Comparison of ENCODE assay signal across 4 cellular contexts in genomic region chr17:46888727-46889126, GRCh38.
TF ChIP-seq lines count a peak whose summit lies in the region.

No MANE protein-coding gene starts in this region.

TF ChIP-seq in SK-N-SH treated with all-trans-retinoic acid at 6 μM for 48 hours, 23 proteins besides CTCF, POLR2A, EP300 and RAD21 (continues in another document):
- no peak for TF ChIP-seq GLIS3 (CRISPR knock-in tag; IDR thresholded peaks at IDR 0.05)
- TF ChIP-seq, protein P1, sequence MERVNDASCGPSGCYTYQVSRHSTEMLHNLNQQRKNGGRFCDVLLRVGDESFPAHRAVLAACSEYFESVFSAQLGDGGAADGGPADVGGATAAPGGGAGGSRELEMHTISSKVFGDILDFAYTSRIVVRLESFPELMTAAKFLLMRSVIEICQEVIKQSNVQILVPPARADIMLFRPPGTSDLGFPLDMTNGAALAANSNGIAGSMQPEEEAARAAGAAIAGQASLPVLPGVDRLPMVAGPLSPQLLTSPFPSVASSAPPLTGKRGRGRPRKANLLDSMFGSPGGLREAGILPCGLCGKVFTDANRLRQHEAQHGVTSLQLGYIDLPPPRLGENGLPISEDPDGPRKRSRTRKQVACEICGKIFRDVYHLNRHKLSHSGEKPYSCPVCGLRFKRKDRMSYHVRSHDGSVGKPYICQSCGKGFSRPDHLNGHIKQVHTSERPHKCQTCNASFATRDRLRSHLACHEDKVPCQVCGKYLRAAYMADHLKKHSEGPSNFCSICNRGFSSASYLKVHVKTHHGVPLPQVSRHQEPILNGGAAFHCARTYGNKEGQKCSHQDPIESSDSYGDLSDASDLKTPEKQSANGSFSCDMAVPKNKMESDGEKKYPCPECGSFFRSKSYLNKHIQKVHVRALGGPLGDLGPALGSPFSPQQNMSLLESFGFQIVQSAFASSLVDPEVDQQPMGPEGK (CRISPR knock-in tag; IDR thresholded peaks at IDR 0.05; ENCODE audit: borderline replicate concordance): no peak
- TF ChIP-seq ZNF565 (CRISPR knock-in tag; conservative IDR thresholded peaks at IDR 0.05; ENCODE audit: low read depth): no peak
- no peak for TF ChIP-seq CSRNP3 (CRISPR knock-in tag; IDR thresholded peaks at IDR 0.05)
- TF ChIP-seq ZC3H10 (CRISPR knock-in tag; IDR thresholded peaks at IDR 0.05): no peak
- TF ChIP-seq, protein P2, sequence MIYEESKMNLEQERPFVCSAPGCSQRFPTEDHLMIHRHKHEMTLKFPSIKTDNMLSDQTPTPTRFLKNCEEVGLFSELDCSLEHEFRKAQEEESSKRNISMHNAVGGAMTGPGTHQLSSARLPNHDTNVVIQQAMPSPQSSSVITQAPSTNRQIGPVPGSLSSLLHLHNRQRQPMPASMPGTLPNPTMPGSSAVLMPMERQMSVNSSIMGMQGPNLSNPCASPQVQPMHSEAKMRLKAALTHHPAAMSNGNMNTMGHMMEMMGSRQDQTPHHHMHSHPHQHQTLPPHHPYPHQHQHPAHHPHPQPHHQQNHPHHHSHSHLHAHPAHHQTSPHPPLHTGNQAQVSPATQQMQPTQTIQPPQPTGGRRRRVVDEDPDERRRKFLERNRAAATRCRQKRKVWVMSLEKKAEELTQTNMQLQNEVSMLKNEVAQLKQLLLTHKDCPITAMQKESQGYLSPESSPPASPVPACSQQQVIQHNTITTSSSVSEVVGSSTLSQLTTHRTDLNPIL (CRISPR knock-in tag; IDR thresholded peaks at IDR 0.05; ENCODE audit: low read depth): no peak
- no peak for TF ChIP-seq SNAI2 (CRISPR knock-in tag; IDR thresholded peaks at IDR 0.05)
- TF ChIP-seq ZNF8 (CRISPR knock-in tag; IDR thresholded peaks at IDR 0.05): no peak
- TF ChIP-seq ZFP3 (CRISPR knock-in tag; IDR thresholded peaks at IDR 0.05): no peak
- TF ChIP-seq TOX (CRISPR knock-in tag; IDR thresholded peaks at IDR 0.05; ENCODE audit: borderline replicate concordance): no peak

TF ChIP-seq in SK-N-SH, 30 proteins besides CTCF, POLR2A, EP300 and RAD21 (continues in another document):
- TF ChIP-seq, protein P3, sequence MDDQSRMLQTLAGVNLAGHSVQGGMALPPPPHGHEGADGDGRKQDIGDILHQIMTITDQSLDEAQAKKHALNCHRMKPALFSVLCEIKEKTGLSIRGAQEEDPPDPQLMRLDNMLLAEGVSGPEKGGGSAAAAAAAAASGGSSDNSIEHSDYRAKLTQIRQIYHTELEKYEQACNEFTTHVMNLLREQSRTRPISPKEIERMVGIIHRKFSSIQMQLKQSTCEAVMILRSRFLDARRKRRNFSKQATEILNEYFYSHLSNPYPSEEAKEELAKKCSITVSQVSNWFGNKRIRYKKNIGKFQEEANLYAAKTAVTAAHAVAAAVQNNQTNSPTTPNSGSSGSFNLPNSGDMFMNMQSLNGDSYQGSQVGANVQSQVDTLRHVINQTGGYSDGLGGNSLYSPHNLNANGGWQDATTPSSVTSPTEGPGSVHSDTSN (IDR thresholded peaks at IDR 0.05): no peak
- TF ChIP-seq, protein P4, sequence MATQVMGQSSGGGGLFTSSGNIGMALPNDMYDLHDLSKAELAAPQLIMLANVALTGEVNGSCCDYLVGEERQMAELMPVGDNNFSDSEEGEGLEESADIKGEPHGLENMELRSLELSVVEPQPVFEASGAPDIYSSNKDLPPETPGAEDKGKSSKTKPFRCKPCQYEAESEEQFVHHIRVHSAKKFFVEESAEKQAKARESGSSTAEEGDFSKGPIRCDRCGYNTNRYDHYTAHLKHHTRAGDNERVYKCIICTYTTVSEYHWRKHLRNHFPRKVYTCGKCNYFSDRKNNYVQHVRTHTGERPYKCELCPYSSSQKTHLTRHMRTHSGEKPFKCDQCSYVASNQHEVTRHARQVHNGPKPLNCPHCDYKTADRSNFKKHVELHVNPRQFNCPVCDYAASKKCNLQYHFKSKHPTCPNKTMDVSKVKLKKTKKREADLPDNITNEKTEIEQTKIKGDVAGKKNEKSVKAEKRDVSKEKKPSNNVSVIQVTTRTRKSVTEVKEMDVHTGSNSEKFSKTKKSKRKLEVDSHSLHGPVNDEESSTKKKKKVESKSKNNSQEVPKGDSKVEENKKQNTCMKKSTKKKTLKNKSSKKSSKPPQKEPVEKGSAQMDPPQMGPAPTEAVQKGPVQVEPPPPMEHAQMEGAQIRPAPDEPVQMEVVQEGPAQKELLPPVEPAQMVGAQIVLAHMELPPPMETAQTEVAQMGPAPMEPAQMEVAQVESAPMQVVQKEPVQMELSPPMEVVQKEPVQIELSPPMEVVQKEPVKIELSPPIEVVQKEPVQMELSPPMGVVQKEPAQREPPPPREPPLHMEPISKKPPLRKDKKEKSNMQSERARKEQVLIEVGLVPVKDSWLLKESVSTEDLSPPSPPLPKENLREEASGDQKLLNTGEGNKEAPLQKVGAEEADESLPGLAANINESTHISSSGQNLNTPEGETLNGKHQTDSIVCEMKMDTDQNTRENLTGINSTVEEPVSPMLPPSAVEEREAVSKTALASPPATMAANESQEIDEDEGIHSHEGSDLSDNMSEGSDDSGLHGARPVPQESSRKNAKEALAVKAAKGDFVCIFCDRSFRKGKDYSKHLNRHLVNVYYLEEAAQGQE (IDR thresholded peaks at IDR 0.05; ENCODE audit: low read depth, low read length): no peak
- TF ChIP-seq JUND (IDR thresholded peaks at IDR 0.05) (no peak), RCOR1 (IDR thresholded peaks at IDR 0.05; ENCODE audit: low read length) (no peak), MXI1 (IDR thresholded peaks at IDR 0.05; ENCODE audit: low read depth, low read length) (no peak), TEAD4 (IDR thresholded peaks at IDR 0.05; ENCODE audit: borderline replicate concordance, insufficient read depth) (no peak), GATA2 (CRISPR knock-in tag; IDR thresholded peaks at IDR 0.05) (no peak), SMC3 (IDR thresholded peaks at IDR 0.05; ENCODE audit: low read depth, low read length) (no peak), FOXM1 (IDR thresholded peaks at IDR 0.05; ENCODE audit: low read depth) (no peak), MEF2A (IDR thresholded peaks at IDR 0.05; ENCODE audit: borderline replicate concordance, low read depth) (no peak), ELF1 (IDR thresholded peaks at IDR 0.05) (no peak), SIN3A (IDR thresholded peaks at IDR 0.05; ENCODE audit: borderline replicate concordance, low read depth, low read length) (no peak)
- TF ChIP-seq, protein P5, sequence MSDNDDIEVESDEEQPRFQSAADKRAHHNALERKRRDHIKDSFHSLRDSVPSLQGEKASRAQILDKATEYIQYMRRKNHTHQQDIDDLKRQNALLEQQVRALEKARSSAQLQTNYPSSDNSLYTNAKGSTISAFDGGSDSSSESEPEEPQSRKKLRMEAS (IDR thresholded peaks at IDR 0.05; ENCODE audit: low read depth): no peak

TF ChIP-seq in A549, 52 proteins besides CTCF, POLR2A, EP300 and RAD21:
- TF ChIP-seq TFCP2L1 (CRISPR knock-in tag; IDR thresholded peaks at IDR 0.05): no peak

TF ChIP-seq in H1, 55 proteins besides CTCF, POLR2A, EP300 and RAD21:
- TF ChIP-seq HDAC6 (IDR thresholded peaks at IDR 0.05; ENCODE audit: low read depth, low read length): no peak
- no peak for TF ChIP-seq EZH2 (IDR thresholded peaks at IDR 0.05; ENCODE audit: low read depth, low read length, severe bottlenecking)
- TF ChIP-seq SP4 (IDR thresholded peaks at IDR 0.05; ENCODE audit: low read length): no peak
